In the genomic region with DNA sequence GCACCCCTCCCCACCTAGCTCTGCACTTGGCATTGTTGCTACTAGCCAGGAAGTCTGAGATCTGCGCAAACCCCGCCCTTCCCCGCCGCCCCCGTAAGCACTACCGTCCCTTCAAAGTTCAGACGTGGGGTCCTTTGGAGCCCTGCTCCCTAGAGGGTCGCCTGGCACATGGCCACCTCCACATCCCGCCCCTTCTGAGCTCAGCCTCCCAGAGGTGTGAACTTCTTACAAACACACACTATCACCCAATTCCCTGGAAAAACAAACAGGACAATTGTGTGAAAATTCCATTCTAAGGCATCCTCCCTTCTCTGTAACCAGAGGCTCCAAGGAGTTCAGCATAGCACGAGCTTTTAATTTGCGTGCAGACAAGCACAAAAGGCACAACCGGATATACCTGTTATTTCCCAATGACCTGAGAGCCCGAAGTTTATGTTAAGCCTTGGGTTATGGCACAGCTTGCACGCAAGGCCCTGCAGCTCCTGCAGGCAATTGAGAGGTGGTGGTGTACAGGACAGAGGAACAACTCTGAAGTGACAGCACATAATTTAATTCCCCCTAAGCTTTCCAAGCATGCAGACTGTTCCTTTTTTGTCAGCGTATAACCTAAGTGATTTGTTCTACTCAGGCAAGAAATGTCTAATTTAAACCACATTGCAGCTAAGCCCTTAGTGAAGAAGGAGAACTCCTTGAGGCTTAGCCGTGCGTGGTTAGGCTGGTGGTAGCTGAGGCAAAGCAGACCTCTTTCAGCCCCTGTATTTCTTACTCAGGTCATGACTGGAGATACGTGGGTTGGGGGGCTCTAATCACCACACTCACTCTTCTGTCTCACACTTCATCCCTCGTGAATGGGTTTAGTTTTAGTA, we compare ENCODE assay signal across 8 cellular contexts. TPM values are rescaled to one million over a fixed set of nuclear protein-coding genes. Genes with fewer than 3 reads are reported as not detected.
DNase-seq lines count a peak whose midpoint lies in the region; ATAC-seq and TF ChIP-seq lines count a peak whose summit lies in the region.

No MANE protein-coding gene starts in this region.

- H3K4me3 ChIP-seq in BJ (ENCODE audit: low read depth, low read length) (no peak overlapping the region), GM23248 (peak overlapping the region; percentile 27; the same call in 1 of the 2 replicates), SK-N-MC (peak overlapping the region; percentile 74), right atrium auricular region (no peak overlapping the region), tibial nerve (no peak overlapping the region)

- POLR2A ChIA-PET in BJ (lab: Charles Lee), result no interaction called here

- H3K9me2 ChIP-seq in GM23248 (ENCODE audit: insufficient read depth), result no peaks in the 10 kb centered on the region

- no peaks in the 10 kb centered on the region for H3K79me2 ChIP-seq in GM23248 (ENCODE audit: insufficient read depth)

- no peak for TF ChIP-seq EP300 in tibial nerve (IDR thresholded peaks at IDR 0.05)

- H2AFZ ChIP-seq in GM23248, result peak overlapping the region; percentile 57

- in situ Hi-C loops in GM23248 (cut with MboI), result no loop called here

- H3K9ac ChIP-seq in GM23248 (peak overlapping the region; percentile 69), SK-N-MC (ENCODE audit: insufficient read length) (no peak overlapping the region)

- CTCF ChIA-PET in BJ (lab: Yijun Ruan, JAX), result interaction anchor here (1.1 to 1.4 kb wide), 2 partner anchors 20 kb away, joined by 3 read pairs; no protein-coding TSS in a partner anchor

- peak overlapping the region; percentile 74 for H3K27ac ChIP-seq in GM23248
- peak overlapping the region; percentile 90 for H3K27ac ChIP-seq in SK-N-MC
- H3K27ac ChIP-seq in right atrium auricular region, result peak overlapping the region; percentile 16 to 57
- H3K27ac ChIP-seq in tibial nerve, result peak overlapping the region in 2 of 4 donors; percentile 63 to 80

- no peaks in the 10 kb centered on the region for H3K9me3 ChIP-seq in GM23248 (ENCODE audit: low read depth)
- H3K9me3 ChIP-seq in SK-N-MC (ENCODE audit: low read depth, low read length), result no peaks in the 10 kb centered on the region
- H3K9me3 ChIP-seq in right atrium auricular region, result no peaks in the 10 kb centered on the region
- no peaks in the 10 kb centered on the region for H3K9me3 ChIP-seq in tibial nerve

- ATAC-seq in HG02885 (IDR thresholded peaks at IDR 0.05; ENCODE audit: poor library complexity, unreplicated experiment), result no peak

- TF ChIP-seq CTCF in BJ (IDR thresholded peaks at IDR 0.05; ENCODE audit: insufficient read depth, low read depth, low read length), result no peak
- no peak for TF ChIP-seq CTCF in right atrium auricular region (IDR thresholded peaks at IDR 0.05)
- no peak for TF ChIP-seq CTCF in tibial nerve (IDR thresholded peaks at IDR 0.05)

- TF ChIP-seq POLR2A in tibial nerve (IDR thresholded peaks at IDR 0.05), result no peak

- no peaks in the 10 kb centered on the region for H4K20me1 ChIP-seq in GM23248 (ENCODE audit: insufficient read depth)

- H3K27me3 ChIP-seq in BJ (ENCODE audit: control insufficient read depth, insufficient read depth, low read length) (peaks cover 11% of the 10 kb centered on the region), GM23248 (replicated peaks; ENCODE audit: insufficient read depth) (no peaks in the 10 kb centered on the region), right atrium auricular region (no peaks in the 10 kb centered on the region), tibial nerve (no peaks in the 10 kb centered on the region)

- no peaks in the 10 kb centered on the region for H3K36me3 ChIP-seq in BJ (ENCODE audit: control insufficient read depth, insufficient read depth, low read length)
- no peaks in the 10 kb centered on the region for H3K36me3 ChIP-seq in GM23248 (ENCODE audit: low read depth)
- no peaks in the 10 kb centered on the region for H3K36me3 ChIP-seq in SK-N-MC (ENCODE audit: insufficient read depth, low read length)
- no peaks in the 10 kb centered on the region for H3K36me3 ChIP-seq in right atrium auricular region
- H3K36me3 ChIP-seq in tibial nerve, result no peaks in the 10 kb centered on the region

- H3F3A ChIP-seq in GM23248 (ENCODE audit: insufficient read depth), result peaks cover 39% of the 10 kb centered on the region

- H3K4me2 ChIP-seq in GM23248 (ENCODE audit: unreplicated experiment), result peak overlapping the region; percentile 67

- DNase-seq in BJ (ENCODE audit: low read depth) (peak; percentile 73), GM23248 (peak; percentile 80), SK-N-MC (ENCODE audit: low read depth, low spot score) (no peak), right atrium auricular region (ENCODE audit: low spot score) (no peak), Kasumi-1 (lab: John Stamatoyannopoulos, UW) (no peak), tibial nerve (ENCODE audit: low spot score in 2 of 2) (no peak)
- no peak for DNase-seq in stimulated activated naive CD4-positive, alpha-beta T cell (lab: John Stamatoyannopoulos, UW)

- H3K4me1 ChIP-seq in GM23248 (ENCODE audit: insufficient read depth) (peaks cover 58% of the 10 kb centered on the region), right atrium auricular region (peaks cover 0 to 55% of the 10 kb centered on the region in 2 donors), tibial nerve (peaks cover 0 to 67% (median 12%) of the 10 kb centered on the region in 4 donors)

- 6 to 11% methylated on average over 15 to 19 of the region's 19 CpGs for WGBS in GM23248 (ENCODE audit: low coverage in 1 of 2, low lambda C conversion rate in 2 of 2, missing lambda C conversion rate in 2 of 2), 2 experiments
- WGBS in tibial nerve, 2 donors, result 22% methylated on average over 17 to 19 of the region's 19 CpGs

RNA-seq across cellular contexts. Expression of a gene that starts 20.3 kb away (rescaled TPM):
- 1.4 and 1.8 TPM in 2 replicates for polyA plus RNA-seq in BJ (2011; rRNA removed)
- 3.0 and 3.3 TPM in 2 replicates for polyA minus RNA-seq in BJ (2011; rRNA and poly(A)+ RNA removed)
- 51.0 and 56.0 TPM in 2 replicates for total RNA-seq in GM23248 (2014; rRNA removed; shearing (Covaris generic))
- polyA plus RNA-seq in GM23248 (2016; fragmentation: Nextera tagmentation; extraction: Ambion mirVana), result 112 and 116 TPM in 2 replicates
- total RNA-seq in right atrium auricular region, result 10 to 100 TPM; 25.1 to 92.6 TPM
- 100 to 1,000 TPM; 170 to 321 (median 212) TPM for total RNA-seq in tibial nerve

Comparison
In these comparisons a context has a peak if more than half of its experiments do, and no peak if none do; other contexts are left out.
1. DNase-seq: peak in BJ (single experiment) and GM23248 (single experiment); none in SK-N-MC (single experiment), right atrium auricular region (single experiment), Kasumi-1 (0 of 2), stimulated activated naive CD4-positive, alpha-beta T cell (0 of 6) and tibial nerve (0 of 2).
2. H3K4me3 ChIP-seq: peak in GM23248 (single experiment) and SK-N-MC (single experiment); none in BJ (single experiment), right atrium auricular region (0 of 2) and tibial nerve (0 of 4).